ENCODE assay signal across 41 cellular contexts in the genomic region with DNA sequence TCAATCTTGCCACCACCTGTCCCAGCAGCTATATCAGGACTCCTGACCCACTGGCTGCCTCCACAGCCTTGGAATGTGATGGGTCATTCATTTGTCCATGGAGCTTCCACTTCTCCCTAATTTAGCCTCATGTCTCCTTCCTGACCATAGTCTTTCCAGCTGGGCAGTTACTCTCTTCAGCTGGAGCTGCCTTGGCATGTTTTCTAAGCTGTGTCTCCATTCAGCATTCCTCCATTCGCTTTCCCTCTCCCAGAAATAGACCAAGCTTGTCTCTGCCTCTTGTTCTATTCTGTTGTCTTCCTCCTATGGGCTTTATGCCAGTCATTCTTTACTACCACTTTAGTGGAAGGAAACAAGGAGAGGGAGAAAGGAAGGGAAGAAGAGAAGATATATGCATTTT. TPM values are rescaled to one million over a fixed set of nuclear protein-coding genes. Genes with fewer than 3 reads are reported as not detected.
"Had no signal": no experiment of that assay in that cellular context is flagged by ENCODE, and none has a peak within 500 bp of the region (broad histone marks: within the 10 kb centered on the region; RNA-seq: fewer than 3 reads in every experiment).

No MANE protein-coding gene starts in this region.

- ATAC-seq: activated CD4-positive, CD25-positive, alpha-beta regulatory T cell treated with anti-CD3 and anti-CD28 coated beads, Interleukin-2, amount 50 U/mL, for 24 hours; body of pancreas; left lung; naive thymus-derived CD4-positive, alpha-beta T cell had no signal

- H3K4me3 Mint-ChIP-seq: activated CD4-positive, alpha-beta memory T cell treated with anti-CD3 and anti-CD28 coated beads for 36 hours; activated naive CD4-positive, alpha-beta T cell treated with anti-CD3 and anti-CD28 coated beads for 36 hours; activated naive CD8-positive, alpha-beta T cell treated with anti-CD3 and anti-CD28 coated beads for 36 hours; activated T-helper 1 cell treated with anti-CD3 and anti-CD28 coated beads, Interleukin-12 subunit alpha, Interleukin-12 subunit beta, Interleukin-2, Interleukin-4 antibody, amounts not matched to agents 30 ng/mL and 10 ng/mL and 1 ng/mL, durations not matched to agents 14 hours and 24 hours and 36 hours; naive thymus-derived CD4-positive, alpha-beta T cell; neural crest cell; T-helper 1 cell treated with Interleukin-12 subunit alpha and Interleukin-12 subunit beta and Interleukin-4 antibody, amounts not matched to agents 30 μg/mL and 1 μg/mL, for 36 hours had no signal

- H3K27me3 Mint-ChIP-seq: activated CD4-positive, alpha-beta memory T cell treated with anti-CD3 and anti-CD28 coated beads for 36 hours; activated naive CD8-positive, alpha-beta T cell treated with anti-CD3 and anti-CD28 coated beads for 36 hours had no signal

- H3K4me1 Mint-ChIP-seq: activated naive CD8-positive, alpha-beta T cell treated with anti-CD3 and anti-CD28 coated beads for 36 hours; naive thymus-derived CD4-positive, alpha-beta T cell had no signal

- H3K9me3 ChIP-seq: adrenal gland, body of pancreas, colonic mucosa, left lung, spleen, suprapubic skin, tibial nerve had no signal

- H3K27ac Mint-ChIP-seq: activated CD4-positive, alpha-beta memory T cell treated with anti-CD3 and anti-CD28 coated beads for 36 hours; activated naive CD4-positive, alpha-beta T cell treated with anti-CD3 and anti-CD28 coated beads for 36 hours; activated naive CD8-positive, alpha-beta T cell treated with anti-CD3 and anti-CD28 coated beads for 36 hours; activated T-helper 1 cell treated with anti-CD3 and anti-CD28 coated beads, Interleukin-12 subunit alpha, Interleukin-12 subunit beta, Interleukin-2, Interleukin-4 antibody, amounts not matched to agents 30 ng/mL and 10 ng/mL and 1 ng/mL, durations not matched to agents 14 hours and 24 hours and 36 hours; naive thymus-derived CD4-positive, alpha-beta T cell; T-helper 1 cell treated with Interleukin-12 subunit alpha and Interleukin-12 subunit beta and Interleukin-4 antibody, amounts not matched to agents 30 μg/mL and 1 μg/mL, for 36 hours had no signal

- H3K27ac ChIP-seq: adrenal gland, body of pancreas, colonic mucosa, left lung, SK-N-MC, spleen, suprapubic skin, tibial nerve, WERI-Rb-1 had no signal

- H3K36me3 Mint-ChIP-seq: activated CD4-positive, alpha-beta memory T cell treated with anti-CD3 and anti-CD28 coated beads for 36 hours; activated naive CD8-positive, alpha-beta T cell treated with anti-CD3 and anti-CD28 coated beads for 36 hours; naive thymus-derived CD4-positive, alpha-beta T cell had no signal

- H3K4me3 ChIP-seq: adrenal gland, body of pancreas, colonic mucosa, left lung, SK-N-MC, spleen, suprapubic skin, tibial nerve had no signal

- H3K27me3 ChIP-seq: adrenal gland, body of pancreas, colonic mucosa, left lung, spleen, suprapubic skin, tibial nerve had no signal

- H3K4me1 ChIP-seq: adrenal gland, body of pancreas, spleen, tibial nerve had no signal

- FAIRE-seq: endometrium had no signal

- H3K9me3 Mint-ChIP-seq: activated CD4-positive, alpha-beta memory T cell treated with anti-CD3 and anti-CD28 coated beads for 36 hours; activated naive CD4-positive, alpha-beta T cell treated with anti-CD3 and anti-CD28 coated beads for 36 hours; activated naive CD8-positive, alpha-beta T cell treated with anti-CD3 and anti-CD28 coated beads for 36 hours; activated T-helper 1 cell treated with anti-CD3 and anti-CD28 coated beads, Interleukin-12 subunit alpha, Interleukin-12 subunit beta, Interleukin-2, Interleukin-4 antibody, amounts not matched to agents 30 ng/mL and 10 ng/mL and 1 ng/mL, durations not matched to agents 14 hours and 24 hours and 36 hours; neural crest cell; T-helper 1 cell treated with Interleukin-12 subunit alpha and Interleukin-12 subunit beta and Interleukin-4 antibody, amounts not matched to agents 30 μg/mL and 1 μg/mL, for 36 hours had no signal

- DNase-seq: activated CD4-positive, alpha-beta memory T cell treated with anti-CD3 and anti-CD28 coated beads for 36 hours; activated CD4-positive, alpha-beta T cell treated with anti-CD3 and anti-CD28 coated beads for 48 hours; activated CD8-positive, alpha-beta memory T cell treated with anti-CD3 and anti-CD28 coated beads, Interleukin-2, amount 50 U/mL, for 4 hours; activated effector memory CD4-positive, alpha-beta T cell treated with anti-CD3 and anti-CD28 coated beads, Interleukin-2, amount 50 U/mL, for 16 hours; activated naive CD4-positive, alpha-beta T cell treated with anti-CD3 and anti-CD28 coated beads for 36 hours; activated naive CD8-positive, alpha-beta T cell treated with anti-CD3 and anti-CD28 coated beads for 36 hours; activated T-cell treated with anti-CD3 and anti-CD28 coated beads, Interleukin-2, amount 50 U/mL, for 1 hour; adrenal gland; aorta; body of pancreas; cerebellar nuclear complex; colonic mucosa; effector CD8-positive, alpha-beta T cell; erythroblast; head of caudate nucleus; kidney glomerular epithelial cell; left lung; naive thymus-derived CD4-positive, alpha-beta T cell; posterior cingulate gyrus; spleen; stimulated activated naive CD4-positive, alpha-beta T cell; SW 1271; T-helper 9 cell; WERI-Rb-1 had no signal

- H3K36me3 ChIP-seq: adrenal gland, colonic mucosa, left lung, spleen, suprapubic skin, tibial nerve, WERI-Rb-1 had no signal

RNA-seq across cellular contexts. Expression of gene CTXN3, which starts 5.3 kb away (rescaled TPM):
- total RNA-seq: activated CD4-positive, alpha-beta memory T cell treated with anti-CD3 and anti-CD28 coated beads for 36 hours; activated CD8-positive, alpha-beta memory T cell treated with anti-CD3 and anti-CD28 coated beads for 36 hours; activated naive CD4-positive, alpha-beta T cell treated with anti-CD3 and anti-CD28 coated beads for 36 hours; activated naive CD8-positive, alpha-beta T cell treated with anti-CD3 and anti-CD28 coated beads for 36 hours; activated T-helper 1 cell treated with anti-CD3 and anti-CD28 coated beads, Interleukin-12 subunit alpha, Interleukin-12 subunit beta, Interleukin-2, Interleukin-4 antibody, amounts not matched to agents 30 ng/mL and 10 ng/mL and 1 ng/mL, durations not matched to agents 14 hours and 24 hours and 36 hours; adrenal gland; aorta; body of pancreas; colonic mucosa; dermis microvascular lymphatic vessel endothelial cell; fibroblast of lung; fibroblast of villous mesenchyme; left lung; lung microvascular endothelial cell; mucosa of gallbladder; naive thymus-derived CD4-positive, alpha-beta T cell; neural crest cell; osteoblast; renal cortical epithelial cell; spleen; suprapubic skin; tibial nerve; ureter had no signal
- polyA plus RNA-seq: adrenal gland; aorta; fibroblast of lung; naive thymus-derived CD4-positive, alpha-beta T cell; spleen had no signal

RNA-seq across cellular contexts. Expression of gene CCDC192, which starts 59.6 kb away (rescaled TPM):
- total RNA-seq: activated CD4-positive, alpha-beta memory T cell treated with anti-CD3 and anti-CD28 coated beads for 36 hours; activated CD8-positive, alpha-beta memory T cell treated with anti-CD3 and anti-CD28 coated beads for 36 hours; activated naive CD4-positive, alpha-beta T cell treated with anti-CD3 and anti-CD28 coated beads for 36 hours; activated naive CD8-positive, alpha-beta T cell treated with anti-CD3 and anti-CD28 coated beads for 36 hours; activated T-helper 1 cell treated with anti-CD3 and anti-CD28 coated beads, Interleukin-12 subunit alpha, Interleukin-12 subunit beta, Interleukin-2, Interleukin-4 antibody, amounts not matched to agents 30 ng/mL and 10 ng/mL and 1 ng/mL, durations not matched to agents 14 hours and 24 hours and 36 hours; aorta; body of pancreas; colonic mucosa; dermis microvascular lymphatic vessel endothelial cell; fibroblast of lung; fibroblast of villous mesenchyme; left lung; lung microvascular endothelial cell; mucosa of gallbladder; naive thymus-derived CD4-positive, alpha-beta T cell; osteoblast; renal cortical epithelial cell; spleen had no signal
- polyA plus RNA-seq: aorta; fibroblast of lung; naive thymus-derived CD4-positive, alpha-beta T cell; spleen had no signal
